1 cellular context compared by ENCODE assay signal in genomic region chr12:132349501-132350131, GRCh38.
A peak's percentile ranks its signal among the peaks of the same experiment; 100 is the strongest.
TF ChIP-seq lines count a peak whose summit lies in the region.

No MANE protein-coding gene starts in this region.

TF ChIP-seq in K562, 482 proteins besides CTCF, POLR2A, EP300 and RAD21 (continued from another document):
- no peak for TF ChIP-seq ELK1 (CRISPR knock-in tag; IDR thresholded peaks at IDR 0.05)
- no peak for TF ChIP-seq HNRNPL (IDR thresholded peaks at IDR 0.05; ENCODE audit: low read depth, low read length)
- TF ChIP-seq ZC3H8 (IDR thresholded peaks at IDR 0.05), result no peak
- TF ChIP-seq U2AF2 (optimal IDR thresholded peaks at IDR 0.05; ENCODE audit: low read depth, low read length), result no peak
- TF ChIP-seq NKRF (IDR thresholded peaks at IDR 0.05; ENCODE audit: borderline replicate concordance), result 0 out of 2 replicates have a peak, but pooled peaks have one; percentile 40
- TF ChIP-seq ARHGAP35 (IDR thresholded peaks at IDR 0.05; ENCODE audit: partially characterized antibody), result peak; percentile 9
- TF ChIP-seq ZNF655 (CRISPR knock-in tag; IDR thresholded peaks at IDR 0.05), result no peak
- TF ChIP-seq KDM1A (IDR thresholded peaks at IDR 0.05), result peak; percentile 64 to 70
- TF ChIP-seq KAT2B (IDR thresholded peaks at IDR 0.05; ENCODE audit: low read depth, low read length), result no peak
- TF ChIP-seq ZFP36 (IDR thresholded peaks at IDR 0.05; ENCODE audit: low read depth, low read length, partially characterized antibody), result no peak
- peak in 1 of 2 experiments; percentile 65; a peak in 2 of 4 replicates for TF ChIP-seq HDAC1 (IDR thresholded peaks at IDR 0.05)
- TF ChIP-seq RBM25 (IDR thresholded peaks at IDR 0.05; ENCODE audit: low read depth, low read length, severe bottlenecking), result no peak
- TF ChIP-seq NFRKB (IDR thresholded peaks at IDR 0.05; ENCODE audit: low read depth), result no peak
- TF ChIP-seq ETV5 (CRISPR knock-in tag; IDR thresholded peaks at IDR 0.05; ENCODE audit: low read depth), result no peak
- TF ChIP-seq ELF4 (CRISPR knock-in tag; IDR thresholded peaks at IDR 0.05), result peak; percentile 57; the same call in 1 of the 2 replicates
- no peak for TF ChIP-seq OTX1 (CRISPR knock-in tag; IDR thresholded peaks at IDR 0.05)
- no peak for TF ChIP-seq ZFX (CRISPR knock-in tag; IDR thresholded peaks at IDR 0.05)
- no peak for TF ChIP-seq BHLHE40 (IDR thresholded peaks at IDR 0.05; ENCODE audit: low read length)
- no peak for TF ChIP-seq FOSL1 (tag; conservative IDR thresholded peaks at IDR 0.05)
- TF ChIP-seq TSC22D4 (tag; IDR thresholded peaks at IDR 0.05), result 0 out of 2 replicates have a peak, but pooled peaks have one; percentile 58
- peak; percentile 72; the same call in 1 of the 2 replicates for TF ChIP-seq HBP1 (CRISPR knock-in tag; IDR thresholded peaks at IDR 0.05)
- no peak for TF ChIP-seq FOXJ2 (tag; IDR thresholded peaks at IDR 0.05)
- no peak for TF ChIP-seq FOS (IDR thresholded peaks at IDR 0.05; ENCODE audit: extremely low read depth, insufficient read length)
- TF ChIP-seq ILF3 (IDR thresholded peaks at IDR 0.05; ENCODE audit: borderline replicate concordance), result no peak
- TF ChIP-seq MEIS2 (IDR thresholded peaks at IDR 0.05; ENCODE audit: partially characterized antibody), result no peak
- TF ChIP-seq FOXK1 (CRISPR knock-in tag; IDR thresholded peaks at IDR 0.05; ENCODE audit: borderline replicate concordance), result no peak
- TF ChIP-seq ATF4 (CRISPR knock-in tag; IDR thresholded peaks at IDR 0.05), result no peak
TF ChIP-seq in K562: peak in this region for 8.
